In genomic region chr19:52821206-52821960, GRCh38 we compare ENCODE assay signal across 1 cellular context.
TF ChIP-seq lines count a peak whose summit lies in the region.
"Not testable (repeated sequence)": the region's sequence is repeated elsewhere in the genome, so short reads cannot be mapped to it uniquely, and the experiment has no call there.

ZNF28 (minus strand) TSS chr19:52821633; CDS start chr19:52817958, 3,675 bp downstream.

TF ChIP-seq in K562, 482 proteins besides CTCF, POLR2A, EP300 and RAD21 (continued from another document):
- peak in 1 of 2 experiments; percentile 37; a peak in 1 of 4 replicates for TF ChIP-seq MLLT1 (IDR thresholded peaks at IDR 0.05)
- not testable (repeated sequence) for TF ChIP-seq NR2C2 (CRISPR knock-in tag; IDR thresholded peaks at IDR 0.05)
- peak; percentile 21; the same call in 1 of the 2 replicates for TF ChIP-seq NR2C2 (tag; IDR thresholded peaks at IDR 0.05)
- TF ChIP-seq EGR1 (conservative IDR thresholded peaks at IDR 0.05), result 0 out of 2 replicates have a peak, but pooled peaks have one; percentile 26
- peak; percentile 75 for TF ChIP-seq ELF1 (tag; IDR thresholded peaks at IDR 0.05)
- peak; percentile 78 for TF ChIP-seq ZNF121 (CRISPR knock-in tag; conservative IDR thresholded peaks at IDR 0.05)
- peak; percentile 30 for TF ChIP-seq POLR2B (IDR thresholded peaks at IDR 0.05; ENCODE audit: low read depth, partially characterized antibody)
- TF ChIP-seq KDM5B (IDR thresholded peaks at IDR 0.05; ENCODE audit: insufficient replicate concordance, low read depth, low read length), result peak; percentile 63
- 0 out of 2 replicates have a peak, but pooled peaks have one; percentile 14 for TF ChIP-seq EP400 (IDR thresholded peaks at IDR 0.05)
